ENCODE assay signal across 23 cellular contexts in genomic region chr3:60140160-60140559, GRCh38.
"Had no signal": no experiment of that assay in that cellular context is flagged by ENCODE, and none has a peak within 500 bp of the region (broad histone marks: within the 10 kb centered on the region; RNA-seq: fewer than 3 reads in every experiment).

No MANE protein-coding gene starts in this region.

- DNase-seq: dorsolateral prefrontal cortex; effector CD4-positive, alpha-beta T cell; foreskin fibroblast; gastrocnemius medialis; head of caudate nucleus; mesenchymal stem cell; mucosa of descending colon; naive B cell; pancreas; right lobe of liver; small intestine; stimulated activated naive B cell treated with anti-CD40 and anti-IgM and Interleukin-4, amounts not matched to agents 10 μg/mL and 1 μg/mL and 100 μg/mL, for 72 hours; stomach; thyroid gland; trophoblast cell had no signal

- H3K36me3 Mint-ChIP-seq: mesothelial cell of epicardium; naive B cell; natural killer cell treated with Interleukin-12 subunit alpha and Interleukin-12 subunit beta and Interleukin-15 and Interleukin-18, amount 100 ng/mL, for 72 hours had no signal

- H3K27me3 Mint-ChIP-seq: naive B cell; natural killer cell treated with Interleukin-12 subunit alpha and Interleukin-12 subunit beta and Interleukin-15 and Interleukin-18, amount 100 ng/mL, for 72 hours had no signal

- H3K4me1 Mint-ChIP-seq: naive B cell; stimulated activated naive B cell treated with anti-CD40 and anti-IgM and Interleukin-4, amounts not matched to agents 10 μg/mL and 1 μg/mL and 100 μg/mL, for 72 hours had no signal

- H3K4me3 Mint-ChIP-seq: mesothelial cell of epicardium; naive B cell; natural killer cell treated with Interleukin-12 subunit alpha and Interleukin-12 subunit beta and Interleukin-15 and Interleukin-18, amount 100 ng/mL, for 72 hours; neural crest cell; stimulated activated naive B cell treated with anti-CD40 and anti-IgM and Interleukin-4, amounts not matched to agents 10 μg/mL and 1 μg/mL and 100 μg/mL, for 72 hours had no signal

- H3K9me3 Mint-ChIP-seq: mesothelial cell of epicardium; naive B cell; natural killer cell treated with Interleukin-12 subunit alpha and Interleukin-12 subunit beta and Interleukin-15 and Interleukin-18, amount 100 ng/mL, for 72 hours; neural crest cell had no signal

- FAIRE-seq: colon, kidney, pancreas, small intestine had no signal

- H3K36me3 ChIP-seq: gastrocnemius medialis, neutrophil, pancreas, right lobe of liver, stomach, thyroid gland, vagina had no signal

- H3K4me1 ChIP-seq: gastrocnemius medialis, pancreas, right lobe of liver, stomach, thyroid gland, vagina had no signal

- H3K27ac ChIP-seq: dorsolateral prefrontal cortex, gastrocnemius medialis, neutrophil, pancreas, right lobe of liver, stomach, thyroid gland, vagina had no signal

- H3K9me3 ChIP-seq: gastrocnemius medialis, mucosa of descending colon, neutrophil, pancreas, right lobe of liver, stomach, thyroid gland, vagina had no signal

- H3K27ac Mint-ChIP-seq: mesothelial cell of epicardium; natural killer cell treated with Interleukin-12 subunit alpha and Interleukin-12 subunit beta and Interleukin-15 and Interleukin-18, amount 100 ng/mL, for 72 hours; stimulated activated naive B cell treated with anti-CD40 and anti-IgM and Interleukin-4, amounts not matched to agents 10 μg/mL and 1 μg/mL and 100 μg/mL, for 72 hours had no signal

- H3K27me3 ChIP-seq: dorsolateral prefrontal cortex, gastrocnemius medialis, neutrophil, pancreas, right lobe of liver, stomach, thyroid gland, vagina had no signal

- ATAC-seq: gastrocnemius medialis; left lobe of liver; mucosa of descending colon; natural killer cell treated with Interleukin-12 subunit alpha and Interleukin-12 subunit beta and Interleukin-15 and Interleukin-18, amount 100 ng/mL, for 72 hours; pancreas; right lobe of liver had no signal

- H3K4me3 ChIP-seq: dorsolateral prefrontal cortex, gastrocnemius medialis, mucosa of descending colon, pancreas, right lobe of liver, stomach, thyroid gland, vagina had no signal
